Comparison of ENCODE assay signal across 9 cellular contexts in the genomic region with DNA sequence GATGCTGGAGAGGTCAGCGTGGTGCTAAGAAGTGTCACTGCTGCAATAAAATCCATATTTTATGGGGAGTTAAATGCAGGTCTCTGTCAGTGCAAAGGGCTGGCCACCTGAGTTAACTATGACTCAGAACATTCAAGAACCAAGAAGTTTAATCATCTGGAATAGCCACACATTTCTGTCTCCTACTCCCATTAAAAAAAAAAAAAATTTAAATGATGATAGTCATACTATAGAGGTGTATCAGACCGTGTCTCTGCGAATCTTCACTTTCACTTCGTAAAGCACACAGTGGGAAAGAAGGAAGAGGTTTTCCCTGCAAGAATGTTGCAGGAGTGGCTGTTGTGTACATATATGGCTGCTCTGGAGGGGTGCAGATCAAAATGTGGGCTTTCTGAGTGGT. TPM values are rescaled to one million over a fixed set of nuclear protein-coding genes. Genes with fewer than 3 reads are reported as not detected.
DNase-seq lines count a peak whose midpoint lies in the region; ATAC-seq and TF ChIP-seq lines count a peak whose summit lies in the region.
"Had no signal": no experiment of that assay in that cellular context is flagged by ENCODE, and none has a peak within 500 bp of the region (broad histone marks: within the 10 kb centered on the region; RNA-seq: fewer than 3 reads in every experiment).

No MANE protein-coding gene starts in this region.

- ATAC-seq in left lung (no peak), HG02759 (IDR thresholded peaks at IDR 0.05; ENCODE audit: unreplicated experiment) (no peak), HG03342 (IDR thresholded peaks at IDR 0.05; ENCODE audit: unreplicated experiment) (no peak)

- BruUV-seq in mammary epithelial cell (replicated peaks; lab: Mats Ljungman, UMichigan), result no TSS peak

- intact Hi-C loops in mammary epithelial cell (cut with micrococcal nuclease) (no loop called here), left lung (cut with DNase I) (no loop called here)

- in situ Hi-C loops in mammary epithelial cell (cut with MboI; ENCODE audit: low sequenced_read_pairs in 2 of 2), result no loop called here

- H2AFZ ChIP-seq in mammary epithelial cell (ENCODE audit: low read depth, low read length), result no peak overlapping the region

- TF ChIP-seq CTCF in mammary epithelial cell (conservative IDR thresholded peaks at IDR 0.05 in 1 of 2, IDR thresholded peaks at IDR 0.05 in 1 of 2; ENCODE audit: extremely low read depth in 1 of 2, insufficient read depth in 1 of 2, low read depth in 1 of 2, low read length in 2 of 2), result no peak
- no peak for TF ChIP-seq CTCF in left lung (IDR thresholded peaks at IDR 0.05)
- no peak for TF ChIP-seq CTCF in suprapubic skin (IDR thresholded peaks at IDR 0.05)

- WGBS in mammary epithelial cell (ENCODE audit: low coverage, missing lambda C conversion rate), result 42% methylated on average over 4 of the region's 4 CpGs
- 21% methylated on average over 4 of the region's 4 CpGs for WGBS in suprapubic skin

- H3K4me3 ChIP-seq in HUES6 (ENCODE audit: low read depth, low read length), result peak overlapping the region; percentile 76
- H3K4me3 ChIP-seq in mammary epithelial cell (replicated peaks in 1 of 3; ENCODE audit: insufficient read depth in 1 of 3, low read depth in 2 of 3, low read length in 3 of 3), result peak overlapping the region in 2 of 3 experiments; percentile 18 to 27
- H3K4me3 ChIP-seq in left lung, result peak overlapping the region; percentile 23 to 26
- H3K4me3 ChIP-seq in suprapubic skin, result peak overlapping the region; percentile 48

- dilution Hi-C loops in mammary epithelial cell (cut with HindIII; ENCODE audit: low sequenced_read_pairs), result no loop called here

- H3K9me3 ChIP-seq in HUES6 (ENCODE audit: control insufficient read depth, insufficient read depth, low read depth, low read length) (no peaks in the 10 kb centered on the region), mammary epithelial cell (replicated peaks; ENCODE audit: insufficient read depth, low read length) (no peaks in the 10 kb centered on the region), left lung (no peaks in the 10 kb centered on the region), suprapubic skin (no peaks in the 10 kb centered on the region)

- H3K9ac ChIP-seq in HUES6 (ENCODE audit: low read length) (no peak overlapping the region), mammary epithelial cell (ENCODE audit: insufficient read depth, low read length) (no peak overlapping the region)

- H3K36me3 ChIP-seq in HUES6 (ENCODE audit: control insufficient read depth, insufficient read depth, low read length) (no peaks in the 10 kb centered on the region), mammary epithelial cell (ENCODE audit: insufficient read depth, low read length) (no peaks in the 10 kb centered on the region), left lung (no peaks in the 10 kb centered on the region), suprapubic skin (no peaks in the 10 kb centered on the region)

- H3K27me3 ChIP-seq in HUES6 (ENCODE audit: control insufficient read depth, insufficient read depth, low read length) (peaks cover 59% of the 10 kb centered on the region), mammary epithelial cell (ENCODE audit: insufficient read depth, low read length) (peaks cover 20% of the 10 kb centered on the region), left lung (peaks cover 19 to 62% of the 10 kb centered on the region in 2 donors), suprapubic skin (peaks cover 47% of the 10 kb centered on the region)

- TF ChIP-seq EP300 in suprapubic skin (IDR thresholded peaks at IDR 0.05), result no peak

- DNase-seq in mammary epithelial cell (peak; percentile 3), left lung (no peak), suprapubic skin (ENCODE audit: low spot score in 2 of 2) (no peak), GM19238 (ENCODE audit: insufficient read length, low spot score) (no peak)
- no peak for DNase-seq in effector CD8-positive, alpha-beta T cell (lab: John Stamatoyannopoulos, UW)
- DNase-seq: stimulated activated CD4-positive, alpha-beta T cell treated with anti-CD3 and anti-CD28 coated beads, Interleukin-12 subunit alpha, Interleukin-12 subunit beta, amount 100 ng/mL, for 4 hours had no signal

- H3K4me1 ChIP-seq in HUES6 (ENCODE audit: control insufficient read depth, insufficient read depth, low read length), result peaks cover 17% of the 10 kb centered on the region
- H3K4me1 ChIP-seq in mammary epithelial cell (ENCODE audit: insufficient read depth, low read length), result no peaks in the 10 kb centered on the region
- H3K4me1 ChIP-seq in left lung, result peaks cover 7 to 9% of the 10 kb centered on the region in 2 donors
- peaks cover 18% of the 10 kb centered on the region for H3K4me1 ChIP-seq in suprapubic skin

- TF ChIP-seq POLR2A in suprapubic skin (IDR thresholded peaks at IDR 0.05), result no peak

- H3K27ac ChIP-seq in HUES6 (ENCODE audit: low read depth, low read length), result no peak overlapping the region
- no peak overlapping the region for H3K27ac ChIP-seq in mammary epithelial cell (ENCODE audit: insufficient read depth, low read depth, low read length)
- H3K27ac ChIP-seq in left lung, result peak overlapping the region in 1 of 2 donors; percentile 8
- no peak overlapping the region for H3K27ac ChIP-seq in suprapubic skin

- H3K4me2 ChIP-seq in mammary epithelial cell (ENCODE audit: insufficient read depth, low read depth, low read length), result peak overlapping the region; percentile 42

- CTCF ChIA-PET in mammary epithelial cell (lab: Charles Lee; ENCODE audit: low non-redundant PET), result no interaction called here

- H4K20me1 ChIP-seq in mammary epithelial cell (ENCODE audit: insufficient read depth, low read length), result no peaks in the 10 kb centered on the region

- no peaks in the 10 kb centered on the region for H3K79me2 ChIP-seq in mammary epithelial cell (ENCODE audit: insufficient read depth, low read length)

RNA-seq across cellular contexts. Expression of a gene that starts 1.4 kb away (rescaled TPM):
- total RNA-seq in mammary epithelial cell (not detected), left lung (10 to 100 TPM in 1 of 2 donors, 1 to 10 TPM in 1; 9.3 to 13.2 TPM), suprapubic skin (1 to 10 TPM in 1 of 4 donors, under 1 TPM in 3; 0.36 to 1.8 (median 0.75) TPM)
- not detected for polyA plus RNA-seq in mammary epithelial cell
- polyA minus RNA-seq in mammary epithelial cell, result 0.05 TPM

Comparison
In these comparisons a context has a peak if more than half of its experiments do, and no peak if none do; other contexts are left out.
1. H3K4me3 ChIP-seq: peak in every context shown above with its lines; median percentile 76 in HUES6; 48 in suprapubic skin; 24 in left lung; 22 in mammary epithelial cell.